ENCODE assay signal across 12 cellular contexts in genomic region chr3:161314836-161315391, GRCh38. TPM values are rescaled to one million over a fixed set of nuclear protein-coding genes. Genes with fewer than 3 reads are reported as not detected.
A peak's percentile ranks its signal among the peaks of the same experiment; 100 is the strongest.
DNase-seq lines count a peak whose midpoint lies in the region; ATAC-seq and TF ChIP-seq lines count a peak whose summit lies in the region.
"Had no signal": no experiment of that assay in that cellular context is flagged by ENCODE, and none has a peak within 500 bp of the region (broad histone marks: within the 10 kb centered on the region; RNA-seq: fewer than 3 reads in every experiment).

No MANE protein-coding gene starts in this region.

- ATAC-seq in GM19328 (IDR thresholded peaks at IDR 0.05; ENCODE audit: unreplicated experiment) (peak; percentile 47), HG02884 (IDR thresholded peaks at IDR 0.05; ENCODE audit: unreplicated experiment) (peak; percentile 64), PC-3 (peak; percentile 71)

- H3K4me2 ChIP-seq in PC-3 (ENCODE audit: low read length), result peak overlapping the region; percentile 45

- H3F3A ChIP-seq in PC-3 (ENCODE audit: low read length, unreplicated experiment), result peaks cover 8% of the 10 kb centered on the region

- H3K36me3 ChIP-seq in PC-3 (ENCODE audit: low read depth, low read length), result no peaks in the 10 kb centered on the region
- H3K36me3 ChIP-seq: upper lobe of left lung had no signal

- peak overlapping the region; percentile 30; the same call in 1 of the 2 replicates for H3K9ac ChIP-seq in PC-3 (ENCODE audit: low read length)

- no peak overlapping the region for H3K4me3 ChIP-seq in PC-3 (ENCODE audit: low read length)
- H3K4me3 ChIP-seq: upper lobe of left lung had no signal

- DNase-seq in A172 (ENCODE audit: low spot score) (peak; percentile 61), PC-3 (peak; percentile 79), HuH-7.5 (ENCODE audit: low spot score) (no peak), NCI-H2227 (lab: John Stamatoyannopoulos, UW; ENCODE audit: unreplicated experiment) (no peak), iPS-NIHi11 (ENCODE audit: low spot score) (no peak), dermis blood vessel endothelial cell (no peak)
- DNase-seq: NCI-H2171, SW 1271, upper lobe of left lung had no signal

- no peaks in the 10 kb centered on the region for H3K79me2 ChIP-seq in PC-3 (ENCODE audit: low read length)

- peak overlapping the region; percentile 84 for H3K27ac ChIP-seq in PC-3 (ENCODE audit: low read length)
- H3K27ac ChIP-seq: upper lobe of left lung had no signal

- no peaks in the 10 kb centered on the region for H3K27me3 ChIP-seq in PC-3 (ENCODE audit: low read length)
- H3K27me3 ChIP-seq: upper lobe of left lung had no signal

- H4K20me1 ChIP-seq in PC-3 (ENCODE audit: low read length), result no peaks in the 10 kb centered on the region

- intact Hi-C loops in PC-3 (cut with micrococcal nuclease), result no loop called here

- H3K9me2 ChIP-seq in PC-3 (replicated peaks; ENCODE audit: low read length), result no peaks in the 10 kb centered on the region

- no peak overlapping the region for H2AFZ ChIP-seq in PC-3 (ENCODE audit: low read length)

- TF ChIP-seq CTCF in PC-3 (conservative IDR thresholded peaks at IDR 0.05; ENCODE audit: low read depth, low read length), result no peak

- CTCF ChIA-PET in PC-3 (lab: Charles Lee), result interaction anchor here (0.7 kb wide), 1 partner anchor 58 kb away, joined by 3 read pairs; no protein-coding TSS in a partner anchor

- H3K9me3 ChIP-seq in PC-3 (ENCODE audit: low read length), result no peaks in the 10 kb centered on the region
- H3K9me3 ChIP-seq: upper lobe of left lung had no signal

- BruUV-seq in PC-3 (replicated peaks; lab: Mats Ljungman, UMichigan), result no TSS peak

- H3K4me1 ChIP-seq in PC-3 (ENCODE audit: insufficient read depth, low read length), result peaks cover 29% of the 10 kb centered on the region
- H3K4me1 ChIP-seq: upper lobe of left lung had no signal

- POLR2A ChIA-PET in PC-3 (lab: Charles Lee; ENCODE audit: unreplicated experiment), result interaction anchor here (0.8 kb wide), 1 partner anchor 35 kb away, joined by 4 read pairs; no protein-coding TSS in a partner anchor

RNA-seq across cellular contexts. Expression of gene SPTSSB, which starts 56.4 kb away (rescaled TPM):
- total RNA-seq in A172 (2014; rRNA removed; shearing (Covaris generic)), result not detected in 2 replicates
- total RNA-seq in PC-3 (2014; rRNA removed) (78.0 and 144 TPM in 2 replicates), dermis blood vessel endothelial cell (not detected in 2 replicates)
- total RNA-seq: A673 had no signal

Comparison
In these comparisons a context has a peak if more than half of its experiments do, and no peak if none do; other contexts are left out.
1. DNase-seq: peak in A172 (single experiment) and PC-3 (single experiment); none in HuH-7.5 (single experiment), NCI-H2227 (single experiment), iPS-NIHi11 (single experiment) and dermis blood vessel endothelial cell (single experiment).
2. RNA of gene SPTSSB, which starts 56.4 kb away (total RNA-seq): 78.0 to 144 TPM in PC-3; not detected in A172 and not detected in dermis blood vessel endothelial cell; every median in the first group is over 10 times any median in the second.
3. Peak in every context shown above with its lines, with median percentiles within 50 percentile points of each other: ATAC-seq.